21 cellular contexts compared by ENCODE assay signal in genomic region chr21:31900121-31900895, GRCh38. TPM values are rescaled to one million over a fixed set of nuclear protein-coding genes. Genes with fewer than 3 reads are reported as not detected.
DNase-seq lines count a peak whose midpoint lies in the region; ATAC-seq and FAIRE-seq lines count a peak whose summit lies in the region.
"Had no signal": no experiment of that assay in that cellular context is flagged by ENCODE, and none has a peak within 500 bp of the region (broad histone marks: within the 10 kb centered on the region; RNA-seq: fewer than 3 reads in every experiment).

No MANE protein-coding gene starts in this region.

- peak; percentile 30 for FAIRE-seq in islet of Langerhans (lab: Jason Lieb, UNC)
- FAIRE-seq: colon, endometrium had no signal

- DNase-seq in LoVo (ENCODE audit: low spot score) (peak; percentile 39), mucosa of gallbladder (ENCODE audit: low spot score) (peak; percentile 87), cortex of kidney (lab: John Stamatoyannopoulos, UW) (no peak), NCI-H2227 (lab: John Stamatoyannopoulos, UW; ENCODE audit: unreplicated experiment) (no peak), pons (ENCODE audit: low spot score) (no peak)
- DNase-seq: activated CD4-positive, alpha-beta T cell treated with anti-CD3 and anti-CD28 coated beads, Interleukin-2, amount 10 ng/mL, durations not matched to agents 24 days and 14 days; AML-193; glutamatergic neuron; mammary epithelial cell; naive thymus-derived CD8-positive, alpha-beta T cell; NCI-H2171 treated with DMSO at 0.1 percent for 48 hours; NCI-H774; posterior cingulate gyrus; SHP77 treated with DMSO at 0.1 percent for 48 hours; stimulated activated CD4-positive, alpha-beta T cell treated with anti-CD3 and anti-CD28 coated beads, Interleukin-2, amount 100 ng/mL, for 48 hours; T-helper 1 cell; upper lobe of left lung had no signal

- no peak for ATAC-seq in HG02571 (IDR thresholded peaks at IDR 0.05; ENCODE audit: unreplicated experiment)
- ATAC-seq: naive thymus-derived CD8-positive, alpha-beta T cell had no signal

RNA-seq across cellular contexts. Expression of gene HUNK, which starts 27.5 kb away (rescaled TPM):
- total RNA-seq in mucosa of gallbladder = 4.0 TPM

Comparison
In these comparisons a context has a peak if more than half of its experiments do, and no peak if none do; other contexts are left out.
1. DNase-seq: peak in LoVo (single experiment) and mucosa of gallbladder (single experiment); none in cortex of kidney (single experiment), NCI-H2227 (single experiment) and pons (single experiment).